ENCODE assay signal across 22 cellular contexts in the genomic region with DNA sequence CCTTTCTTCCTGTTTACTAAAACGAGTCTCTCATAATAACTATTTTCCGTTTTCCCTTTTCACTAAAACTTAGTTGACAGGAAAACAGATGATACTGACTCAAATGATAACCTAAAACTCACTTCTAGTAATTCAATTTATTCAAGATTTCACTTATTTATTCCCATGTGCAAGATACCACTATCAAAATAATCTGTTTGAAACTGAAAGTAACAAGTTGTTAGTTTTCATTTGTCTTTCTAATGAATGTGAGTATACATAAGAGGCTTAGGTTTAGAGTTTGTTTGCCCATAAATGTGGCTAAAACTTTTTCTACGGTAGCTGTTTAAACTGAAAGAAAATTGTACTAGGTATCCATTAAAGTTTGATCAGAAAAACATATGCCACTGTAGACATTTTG.
DNase-seq lines count a peak whose midpoint lies in the region; ATAC-seq and TF ChIP-seq lines count a peak whose summit lies in the region.
"Had no signal": no experiment of that assay in that cellular context is flagged by ENCODE, and none has a peak within 500 bp of the region (broad histone marks: within the 10 kb centered on the region; RNA-seq: fewer than 3 reads in every experiment).

No MANE protein-coding gene starts in this region.

- H3K79me2 ChIP-seq in OCI-LY7 (ENCODE audit: insufficient read depth, low read depth, low read length), result no peaks in the 10 kb centered on the region

- no peaks in the 10 kb centered on the region for H3K9me3 ChIP-seq in OCI-LY7 (ENCODE audit: low read length)
- no peaks in the 10 kb centered on the region for H3K9me3 ChIP-seq in skeletal muscle satellite cell (replicated peaks; ENCODE audit: low read length)

- no peaks in the 10 kb centered on the region for H3K36me3 Mint-ChIP-seq in activated naive CD8-positive, alpha-beta T cell treated with anti-CD3 and anti-CD28 coated beads, Interleukin-2, amount 10 ng/mL, durations not matched to agents 7 days and 5 days
- no peaks in the 10 kb centered on the region for H3K36me3 Mint-ChIP-seq in activated naive CD8-positive, alpha-beta T cell treated with anti-CD3 and anti-CD28 coated beads for 36 hours

- ATAC-seq in activated naive CD8-positive, alpha-beta T cell treated with anti-CD3 and anti-CD28 coated beads, Interleukin-2, amount 10 ng/mL, durations not matched to agents 7 days and 5 days (ENCODE audit: low read depth), result no peak
- ATAC-seq in GM21529 (IDR thresholded peaks at IDR 0.05; ENCODE audit: unreplicated experiment) (peak; percentile 46), GM21737 (IDR thresholded peaks at IDR 0.05; ENCODE audit: unreplicated experiment) (no peak), GM21515 (IDR thresholded peaks at IDR 0.05; ENCODE audit: unreplicated experiment) (no peak)

- H3K4me2 ChIP-seq in OCI-LY7 (ENCODE audit: low read length), result no peak overlapping the region
- H3K4me2 ChIP-seq in skeletal muscle satellite cell (ENCODE audit: low read length), result peak overlapping the region; percentile 27

- H3K27me3 Mint-ChIP-seq in activated naive CD8-positive, alpha-beta T cell treated with anti-CD3 and anti-CD28 coated beads, Interleukin-2, amount 10 ng/mL, durations not matched to agents 7 days and 5 days, result no peaks in the 10 kb centered on the region
- H3K27me3 Mint-ChIP-seq in activated naive CD8-positive, alpha-beta T cell treated with anti-CD3 and anti-CD28 coated beads for 36 hours, result no peaks in the 10 kb centered on the region
- H3K27me3 Mint-ChIP-seq: activated T-cell treated with anti-CD3 and anti-CD28 coated beads, Interleukin-2, amount 50 U/mL, for 24 hours had no signal

- CTCF ChIA-PET in OCI-LY7 (lab: Charles Lee; ENCODE audit: unreplicated experiment), result no interaction called here

- H3K27ac Mint-ChIP-seq in activated naive CD8-positive, alpha-beta T cell treated with anti-CD3 and anti-CD28 coated beads, Interleukin-2, amount 10 ng/mL, durations not matched to agents 7 days and 5 days, result no peak overlapping the region
- no peak overlapping the region for H3K27ac Mint-ChIP-seq in activated naive CD8-positive, alpha-beta T cell treated with anti-CD3 and anti-CD28 coated beads for 36 hours
- H3K27ac Mint-ChIP-seq: activated T-cell treated with anti-CD3 and anti-CD28 coated beads, Interleukin-2, amount 50 U/mL, for 24 hours had no signal

- H3K4me1 ChIP-seq in OCI-LY7 (ENCODE audit: insufficient read depth, low read length, poor library complexity, severe bottlenecking), result no peaks in the 10 kb centered on the region
- peaks cover 10% of the 10 kb centered on the region for H3K4me1 ChIP-seq in skeletal muscle satellite cell (ENCODE audit: control insufficient read depth, insufficient read depth, low read length)

- no TSS peak for BruUV-seq in OCI-LY7 (replicated peaks; lab: Mats Ljungman, UMichigan)

- H3K36me3 ChIP-seq in OCI-LY7 (ENCODE audit: insufficient read depth, low read length) (no peaks in the 10 kb centered on the region), skeletal muscle satellite cell (ENCODE audit: insufficient read depth, low read length) (no peaks in the 10 kb centered on the region)
- H3K36me3 ChIP-seq: cardiac muscle cell had no signal

- no peak overlapping the region for H3K27ac ChIP-seq in OCI-LY7 (ENCODE audit: low read depth, low read length, poor library complexity, severe bottlenecking)
- H3K27ac ChIP-seq: cardiac muscle cell had no signal

- no peaks in the 10 kb centered on the region for H3K9me3 Mint-ChIP-seq in activated naive CD8-positive, alpha-beta T cell treated with anti-CD3 and anti-CD28 coated beads, Interleukin-2, amount 10 ng/mL, durations not matched to agents 7 days and 5 days
- no peaks in the 10 kb centered on the region for H3K9me3 Mint-ChIP-seq in activated naive CD8-positive, alpha-beta T cell treated with anti-CD3 and anti-CD28 coated beads for 36 hours

- 0 out of 2 replicates have a peak overlapping the region, but pooled peaks have one; percentile 31 for H2AFZ ChIP-seq in OCI-LY7 (ENCODE audit: low read length)

- H4K20me1 ChIP-seq in OCI-LY7 (ENCODE audit: insufficient read depth, low read length), result no peaks in the 10 kb centered on the region

- H3K4me1 Mint-ChIP-seq in activated naive CD8-positive, alpha-beta T cell treated with anti-CD3 and anti-CD28 coated beads, Interleukin-2, amount 10 ng/mL, durations not matched to agents 7 days and 5 days, result no peaks in the 10 kb centered on the region
- no peaks in the 10 kb centered on the region for H3K4me1 Mint-ChIP-seq in activated naive CD8-positive, alpha-beta T cell treated with anti-CD3 and anti-CD28 coated beads for 36 hours

- no peaks in the 10 kb centered on the region for H3K27me3 ChIP-seq in skeletal muscle satellite cell (ENCODE audit: control insufficient read depth, insufficient read depth, low read length)
- H3K27me3 ChIP-seq: cardiac muscle cell had no signal

- H3K4me3 Mint-ChIP-seq in activated naive CD8-positive, alpha-beta T cell treated with anti-CD3 and anti-CD28 coated beads, Interleukin-2, amount 10 ng/mL, durations not matched to agents 7 days and 5 days, result peak overlapping the region; percentile 57
- H3K4me3 Mint-ChIP-seq in activated naive CD8-positive, alpha-beta T cell treated with anti-CD3 and anti-CD28 coated beads for 36 hours, result no peak overlapping the region
- H3K4me3 Mint-ChIP-seq: activated T-cell treated with anti-CD3 and anti-CD28 coated beads, Interleukin-2, amount 50 U/mL, for 24 hours had no signal

- H3K9ac ChIP-seq in skeletal muscle satellite cell (ENCODE audit: low read depth, low read length), result no peak overlapping the region

- intact Hi-C loops in OCI-LY7 (cut with micrococcal nuclease; ENCODE audit: unreplicated experiment), result no loop called here

- no peaks in the 10 kb centered on the region for H3K9me2 ChIP-seq in OCI-LY7 (ENCODE audit: insufficient read depth, low read length)

- no peak for DNase-seq in activated naive CD8-positive, alpha-beta T cell treated with anti-CD3 and anti-CD28 coated beads, Interleukin-2, amount 10 ng/mL, durations not matched to agents 7 days and 5 days
- DNase-seq in activated naive CD8-positive, alpha-beta T cell treated with anti-CD3 and anti-CD28 coated beads for 36 hours, result no peak
- DNase-seq in OCI-LY7 (ENCODE audit: low spot score), result no peak
- no peak for DNase-seq in NCI-H2196 (lab: John Stamatoyannopoulos, UW; ENCODE audit: unreplicated experiment)
- DNase-seq: activated T-cell treated with anti-CD3 and anti-CD28 coated beads, Interleukin-2, amount 50 U/mL, for 24 hours; effector CD8-positive, alpha-beta T cell; GDM1; GOT3; head of caudate nucleus; Kasumi-1; mesendoderm; NCI-H146; NCI-H345; NK-92 treated with Interleukin-12 subunit alpha and Interleukin-12 subunit beta, amount 100 ng/mL, for 24 hours; retina; SHP77; T-helper 9 cell had no signal

- TF ChIP-seq CTCF in OCI-LY7 (conservative IDR thresholded peaks at IDR 0.05; ENCODE audit: low read length), result no peak

- POLR2A ChIA-PET in activated naive CD8-positive, alpha-beta T cell treated with anti-CD3 and anti-CD28 coated beads, Interleukin-2, amount 10 ng/mL, durations not matched to agents 7 days and 5 days (lab: Charles Lee), result no interaction called here
- POLR2A ChIA-PET in OCI-LY7 (lab: Charles Lee), result no interaction called here

- H3K4me3 ChIP-seq in OCI-LY7 (ENCODE audit: low read depth, low read length, poor library complexity, severe bottlenecking), result no peak overlapping the region
- H3K4me3 ChIP-seq in skeletal muscle satellite cell (ENCODE audit: low read length), result peak overlapping the region; percentile 3
- H3K4me3 ChIP-seq: cardiac muscle cell had no signal
